In genomic region chr15:90893175-90894090, GRCh38 we compare ENCODE assay signal across 12 cellular contexts. TPM values are rescaled to one million over a fixed set of nuclear protein-coding genes. Genes with fewer than 3 reads are reported as not detected.
DNase-seq lines count a peak whose midpoint lies in the region; ATAC-seq and TF ChIP-seq lines count a peak whose summit lies in the region.
"Had no signal": no experiment of that assay in that cellular context is flagged by ENCODE, and none has a peak within 500 bp of the region (broad histone marks: within the 10 kb centered on the region; RNA-seq: fewer than 3 reads in every experiment).

No MANE protein-coding gene starts in this region.

- H3K4me3 Mint-ChIP-seq in activated CD8-positive, alpha-beta T cell treated with anti-CD3 and anti-CD28 coated beads for 36 hours: no peak overlapping the region
- no peak overlapping the region for H3K4me3 Mint-ChIP-seq in activated CD8-positive, alpha-beta T cell treated with anti-CD3 and anti-CD28 coated beads, Interleukin-2, amount 10 ng/mL, durations not matched to agents 7 days and 5 days

- H3K27me3 ChIP-seq in smooth muscle cell (ENCODE audit: low read depth): no peaks in the 10 kb centered on the region
- H3K27me3 ChIP-seq: ascending aorta, MG63 had no signal

- H3K9me3 ChIP-seq in OCI-LY7 (ENCODE audit: low read length) (no peaks in the 10 kb centered on the region), smooth muscle cell (replicated peaks; ENCODE audit: low read depth) (no peaks in the 10 kb centered on the region)
- H3K9me3 ChIP-seq: ascending aorta, MG63, prostate gland had no signal

- peaks cover under 1% of the 10 kb centered on the region for H3K27me3 Mint-ChIP-seq in activated CD8-positive, alpha-beta T cell treated with anti-CD3 and anti-CD28 coated beads for 36 hours
- no peaks in the 10 kb centered on the region for H3K27me3 Mint-ChIP-seq in activated CD8-positive, alpha-beta T cell treated with anti-CD3 and anti-CD28 coated beads, Interleukin-2, amount 10 ng/mL, durations not matched to agents 7 days and 5 days (ENCODE audit: low read depth)

- H4K20me1 ChIP-seq in OCI-LY7 (ENCODE audit: insufficient read depth, low read length) (no peaks in the 10 kb centered on the region), smooth muscle cell (ENCODE audit: low read depth) (no peaks in the 10 kb centered on the region)

- H2AFZ ChIP-seq in OCI-LY7 (ENCODE audit: low read length) (peak overlapping the region; percentile 11; the same call in 1 of the 2 replicates), smooth muscle cell (ENCODE audit: low read depth) (no peak overlapping the region)

- H3K4me1 Mint-ChIP-seq in activated CD8-positive, alpha-beta T cell treated with anti-CD3 and anti-CD28 coated beads for 36 hours (ENCODE audit: low read depth): no peaks in the 10 kb centered on the region
- peaks cover 11% of the 10 kb centered on the region for H3K4me1 Mint-ChIP-seq in activated CD8-positive, alpha-beta T cell treated with anti-CD3 and anti-CD28 coated beads, Interleukin-2, amount 10 ng/mL, durations not matched to agents 7 days and 5 days (ENCODE audit: low read depth)

- no peaks in the 10 kb centered on the region for H3K9me2 ChIP-seq in OCI-LY7 (ENCODE audit: insufficient read depth, low read length)

- POLR2A ChIA-PET in activated CD8-positive, alpha-beta T cell treated with anti-CD3 and anti-CD28 coated beads for 36 hours (lab: Charles Lee): interaction anchor here (1.2 to 4.5 kb wide), 2 partner anchors 10 to 176 kb away, joined by 5 to 25 read pairs; partner anchors contain the start of genes BLM and MAN2A2
- POLR2A ChIA-PET in activated CD8-positive, alpha-beta T cell treated with anti-CD3 and anti-CD28 coated beads, Interleukin-2, amount 10 ng/mL, durations not matched to agents 7 days and 5 days (lab: Charles Lee): interaction anchor here (1.7 kb wide), 1 partner anchor 10 kb away, joined by 5 read pairs; the partner anchor contains the start of gene MAN2A2
- POLR2A ChIA-PET in OCI-LY7 (lab: Charles Lee): interaction anchor here (0.7 kb wide), 2 partner anchors 37 to 44 kb away, joined by 3 read pairs; no protein-coding TSS in a partner anchor

- CTCF ChIA-PET in activated CD8-positive, alpha-beta T cell treated with anti-CD3 and anti-CD28 coated beads for 36 hours (lab: Charles Lee): interaction anchor here (0.7 to 16.4 kb wide), 7 partner anchors 8 to 147 kb away, joined by 3 to 255 read pairs (median 4); partner anchors contain the start of genes FES, HDDC3, MAN2A2 and UNC45A
- CTCF ChIA-PET in activated CD8-positive, alpha-beta T cell treated with anti-CD3 and anti-CD28 coated beads, Interleukin-2, amount 10 ng/mL, durations not matched to agents 7 days and 5 days (lab: Charles Lee): interaction anchor here (2.4 to 17.2 kb wide), 2 partner anchors 8 to 37 kb away, joined by 19 to 328 read pairs; partner anchors contain the start of genes HDDC3 and UNC45A
- CTCF ChIA-PET in OCI-LY7 (lab: Charles Lee; ENCODE audit: unreplicated experiment): interaction anchor here (0.6 to 1.2 kb wide), 3 partner anchors 38 to 244 kb away, joined by 3 to 5 read pairs (median 3); no protein-coding TSS in a partner anchor

- 96% methylated on average over 33 of the region's 33 CpGs for WGBS in smooth muscle cell (ENCODE audit: low lambda C conversion rate)

- H3K4me1 ChIP-seq in OCI-LY7 (ENCODE audit: insufficient read depth, low read length, poor library complexity, severe bottlenecking): peaks cover 22% of the 10 kb centered on the region
- no peaks in the 10 kb centered on the region for H3K4me1 ChIP-seq in smooth muscle cell (ENCODE audit: low read depth)
- H3K4me1 ChIP-seq: ascending aorta, prostate gland had no signal

- no peaks in the 10 kb centered on the region for H3F3A ChIP-seq in smooth muscle cell (ENCODE audit: low read depth)

- intact Hi-C loops in activated CD8-positive, alpha-beta T cell treated with anti-CD3 and anti-CD28 coated beads for 36 hours (cut with micrococcal nuclease): no loop called here
- intact Hi-C loops in OCI-LY7 (cut with micrococcal nuclease; ENCODE audit: unreplicated experiment): no loop called here

- H3K36me3 Mint-ChIP-seq in activated CD8-positive, alpha-beta T cell treated with anti-CD3 and anti-CD28 coated beads for 36 hours (ENCODE audit: low read depth): no peaks in the 10 kb centered on the region
- peaks cover 15% of the 10 kb centered on the region for H3K36me3 Mint-ChIP-seq in activated CD8-positive, alpha-beta T cell treated with anti-CD3 and anti-CD28 coated beads, Interleukin-2, amount 10 ng/mL, durations not matched to agents 7 days and 5 days (ENCODE audit: low read depth)

- H3K79me2 ChIP-seq in OCI-LY7 (ENCODE audit: insufficient read depth, low read depth, low read length): no peaks in the 10 kb centered on the region
- no peaks in the 10 kb centered on the region for H3K79me2 ChIP-seq in smooth muscle cell (ENCODE audit: low read depth)

- H3K27ac ChIP-seq in OCI-LY7 (ENCODE audit: low read depth, low read length, poor library complexity, severe bottlenecking): no peak overlapping the region
- no peak overlapping the region for H3K27ac ChIP-seq in smooth muscle cell (ENCODE audit: low read depth)
- H3K27ac ChIP-seq: ascending aorta, prostate gland had no signal

- no peak for ATAC-seq in activated CD8-positive, alpha-beta T cell treated with anti-CD3 and anti-CD28 coated beads for 36 hours
- ATAC-seq in activated CD8-positive, alpha-beta T cell treated with anti-CD3 and anti-CD28 coated beads, Interleukin-2, amount 10 ng/mL, durations not matched to agents 7 days and 5 days: no peak
- ATAC-seq in HG03095 (IDR thresholded peaks at IDR 0.05; ENCODE audit: unreplicated experiment): no peak

- peak overlapping the region; percentile 68 for H3K4me2 ChIP-seq in OCI-LY7 (ENCODE audit: low read length)
- no peak overlapping the region for H3K4me2 ChIP-seq in smooth muscle cell

- H3K4me3 ChIP-seq in OCI-LY7 (ENCODE audit: low read depth, low read length, poor library complexity, severe bottlenecking) (peak overlapping the region; percentile 74), smooth muscle cell (no peak overlapping the region)
- H3K4me3 ChIP-seq: ascending aorta, MG63, prostate gland had no signal

- TF ChIP-seq CTCF in activated CD8-positive, alpha-beta T cell treated with anti-CD3 and anti-CD28 coated beads for 36 hours (IDR thresholded peaks at IDR 0.05): peak; percentile 55
- peak; percentile 80 for TF ChIP-seq CTCF in OCI-LY7 (conservative IDR thresholded peaks at IDR 0.05; ENCODE audit: low read length)
- peak; percentile 13 for TF ChIP-seq CTCF in smooth muscle cell (IDR thresholded peaks at IDR 0.05; ENCODE audit: borderline replicate concordance, insufficient read depth, poor library complexity, severe bottlenecking)

- H3K9me3 Mint-ChIP-seq in activated CD8-positive, alpha-beta T cell treated with anti-CD3 and anti-CD28 coated beads for 36 hours: no peaks in the 10 kb centered on the region
- H3K9me3 Mint-ChIP-seq in activated CD8-positive, alpha-beta T cell treated with anti-CD3 and anti-CD28 coated beads, Interleukin-2, amount 10 ng/mL, durations not matched to agents 7 days and 5 days (ENCODE audit: insufficient read depth): no peaks in the 10 kb centered on the region

- no peak overlapping the region for H3K27ac Mint-ChIP-seq in activated CD8-positive, alpha-beta T cell treated with anti-CD3 and anti-CD28 coated beads for 36 hours
- no peak overlapping the region for H3K27ac Mint-ChIP-seq in activated CD8-positive, alpha-beta T cell treated with anti-CD3 and anti-CD28 coated beads, Interleukin-2, amount 10 ng/mL, durations not matched to agents 7 days and 5 days

- H3K36me3 ChIP-seq in OCI-LY7 (ENCODE audit: insufficient read depth, low read length) (peaks cover 4% of the 10 kb centered on the region; the same call in 1 of the 2 replicates), smooth muscle cell (ENCODE audit: low read depth) (no peaks in the 10 kb centered on the region)
- H3K36me3 ChIP-seq: MG63 had no signal

- DNase-seq in activated CD8-positive, alpha-beta T cell treated with anti-CD3 and anti-CD28 coated beads for 36 hours: peak; percentile 37
- DNase-seq in activated CD8-positive, alpha-beta T cell treated with anti-CD3 and anti-CD28 coated beads, Interleukin-2, amount 10 ng/mL, durations not matched to agents 7 days and 5 days: no peak
- DNase-seq in OCI-LY7 (ENCODE audit: low spot score) (peak; percentile 83), smooth muscle cell (lab: John Stamatoyannopoulos, UW; ENCODE audit: unreplicated experiment) (no peak), DMS53 treated with DMSO at 0.1 percent for 48 hours (lab: John Stamatoyannopoulos, UW; ENCODE audit: unreplicated experiment) (no peak)
- DNase-seq: GF-D8, mesendoderm, MG63, T-helper 2 cell had no signal

- H3K9ac ChIP-seq in smooth muscle cell (ENCODE audit: low read depth): no peak overlapping the region

- BruUV-seq in OCI-LY7 (replicated peaks; lab: Mats Ljungman, UMichigan): no TSS peak

RNA-seq across cellular contexts. Expression of gene FES, which starts 9.1 kb away (rescaled TPM):
- total RNA-seq in activated CD8-positive, alpha-beta T cell treated with anti-CD3 and anti-CD28 coated beads for 36 hours: 1 to 10 TPM; 4.1 to 4.6 TPM
- total RNA-seq in activated CD8-positive, alpha-beta T cell treated with anti-CD3 and anti-CD28 coated beads, Interleukin-2, amount 10 ng/mL, durations not matched to agents 7 days and 5 days: 10 to 100 TPM; 10.5 to 11.1 TPM
- 3.3 and 4.7 TPM in 2 replicates for total RNA-seq in OCI-LY7 (2014; rRNA removed; shearing (Covaris generic))
- total RNA-seq in OCI-LY7 (2022) (3.0 and 3.2 TPM in 2 replicates), smooth muscle cell (4.9 and 6.3 TPM in 2 replicates)
- polyA plus RNA-seq in smooth muscle cell: 6.2 and 8.2 TPM in 2 replicates

RNA-seq across cellular contexts. Expression of gene MAN2A2, which starts 9.7 kb away (rescaled TPM):
- 10 to 100 TPM; 85.0 to 87.7 TPM for total RNA-seq in activated CD8-positive, alpha-beta T cell treated with anti-CD3 and anti-CD28 coated beads for 36 hours
- total RNA-seq in activated CD8-positive, alpha-beta T cell treated with anti-CD3 and anti-CD28 coated beads, Interleukin-2, amount 10 ng/mL, durations not matched to agents 7 days and 5 days: 10 to 100 TPM; 82.7 to 97.7 TPM
- total RNA-seq in OCI-LY7 (2014; rRNA removed; shearing (Covaris generic)): 6.6 and 12.2 TPM in 2 replicates
- total RNA-seq in OCI-LY7 (2022): 11.6 and 17.4 TPM in 2 replicates
- 7.1 and 11.0 TPM in 2 replicates for total RNA-seq in smooth muscle cell
- polyA plus RNA-seq in smooth muscle cell: 9.7 and 15.3 TPM in 2 replicates

RNA-seq across cellular contexts. Expression of gene FURIN, which starts 25.0 kb away (rescaled TPM):
- total RNA-seq in activated CD8-positive, alpha-beta T cell treated with anti-CD3 and anti-CD28 coated beads for 36 hours: 100 to 1,000 TPM; 111 to 117 TPM
- 10 to 100 TPM; 86.0 to 86.5 TPM for total RNA-seq in activated CD8-positive, alpha-beta T cell treated with anti-CD3 and anti-CD28 coated beads, Interleukin-2, amount 10 ng/mL, durations not matched to agents 7 days and 5 days
- total RNA-seq in OCI-LY7 (2014; rRNA removed; shearing (Covaris generic)): 2.1 and 4.9 TPM in 2 replicates
- 7.4 and 10.3 TPM in 2 replicates for total RNA-seq in OCI-LY7 (2022)
- 52.5 and 66.0 TPM in 2 replicates for total RNA-seq in smooth muscle cell
- 113 and 121 TPM in 2 replicates for polyA plus RNA-seq in smooth muscle cell

RNA-seq across cellular contexts. Expression of gene HDDC3, which starts 38.9 kb away (rescaled TPM):
- total RNA-seq in activated CD8-positive, alpha-beta T cell treated with anti-CD3 and anti-CD28 coated beads for 36 hours: 10 to 100 TPM; 34.2 to 35.6 TPM
- 10 to 100 TPM; 23.8 to 26.9 TPM for total RNA-seq in activated CD8-positive, alpha-beta T cell treated with anti-CD3 and anti-CD28 coated beads, Interleukin-2, amount 10 ng/mL, durations not matched to agents 7 days and 5 days
- total RNA-seq in OCI-LY7 (2014; rRNA removed; shearing (Covaris generic)): 31.8 and 35.8 TPM in 2 replicates
- total RNA-seq in OCI-LY7 (2022): 38.6 and 39.7 TPM in 2 replicates
- 10.0 and 16.0 TPM in 2 replicates for total RNA-seq in smooth muscle cell
- polyA plus RNA-seq in smooth muscle cell: 15.5 and 16.3 TPM in 2 replicates

RNA-seq across cellular contexts. Expression of gene UNC45A, which starts 41.7 kb away (rescaled TPM):
- 10 to 100 TPM; 65.0 to 66.8 TPM for total RNA-seq in activated CD8-positive, alpha-beta T cell treated with anti-CD3 and anti-CD28 coated beads for 36 hours
- total RNA-seq in activated CD8-positive, alpha-beta T cell treated with anti-CD3 and anti-CD28 coated beads, Interleukin-2, amount 10 ng/mL, durations not matched to agents 7 days and 5 days: 10 to 100 TPM; 74.6 to 81.4 TPM
- 38.3 and 46.1 TPM in 2 replicates for total RNA-seq in OCI-LY7 (2014; rRNA removed; shearing (Covaris generic))
- total RNA-seq in OCI-LY7 (2022) (62.3 and 68.0 TPM in 2 replicates), smooth muscle cell (43.6 and 57.5 TPM in 2 replicates)
- polyA plus RNA-seq in smooth muscle cell: 66.6 and 68.4 TPM in 2 replicates

Comparison
In these comparisons a context has a peak if more than half of its experiments do, and no peak if none do; other contexts are left out.
1. DNase-seq: peak in activated CD8-positive, alpha-beta T cell treated with anti-CD3 and anti-CD28 coated beads for 36 hours (single experiment) and OCI-LY7 (single experiment); none in activated CD8-positive, alpha-beta T cell treated with anti-CD3 and anti-CD28 coated beads, Interleukin-2, amount 10 ng/mL, durations not matched to agents 7 days and 5 days (single experiment), smooth muscle cell (single experiment) and DMS53 treated with DMSO at 0.1 percent for 48 hours (single experiment).
2. CTCF ChIP-seq: peak in every context shown above with its lines; median percentile 80 in OCI-LY7; 55 in activated CD8-positive, alpha-beta T cell treated with anti-CD3 and anti-CD28 coated beads for 36 hours; 13 in smooth muscle cell.